In genomic region chr19:14091885-14092462, GRCh38 we compare ENCODE assay signal across 7 cellular contexts. TPM values are rescaled to one million over a fixed set of nuclear protein-coding genes. Genes with fewer than 3 reads are reported as not detected.
DNase-seq lines count a peak whose midpoint lies in the region; FAIRE-seq and TF ChIP-seq lines count a peak whose summit lies in the region.
"Had no signal": no experiment of that assay in that cellular context is flagged by ENCODE, and none has a peak within 500 bp of the region (broad histone marks: within the 10 kb centered on the region; RNA-seq: fewer than 3 reads in every experiment).

No MANE protein-coding gene starts in this region.

- H3K9me3 ChIP-seq in HUES48 (ENCODE audit: control insufficient read depth, insufficient read depth, low read length) (no peaks in the 10 kb centered on the region), trophoblast cell (ENCODE audit: insufficient read depth, low read depth, low read length) (peaks cover 5% of the 10 kb centered on the region)

- H2AK5ac ChIP-seq in trophoblast cell (ENCODE audit: low read length): peak overlapping the region; percentile 87

- no peak for TF ChIP-seq POLR2A in GM12891 (IDR thresholded peaks at IDR 0.05; ENCODE audit: low read depth, low read length)

- no peak overlapping the region for H3K9ac ChIP-seq in HUES48 (ENCODE audit: low read depth, low read length)
- H3K9ac ChIP-seq in trophoblast cell (ENCODE audit: low read length): no peak overlapping the region

- H3K36me3 ChIP-seq in HUES48 (ENCODE audit: control insufficient read depth, insufficient read depth, low read length) (peaks cover 17% of the 10 kb centered on the region), trophoblast cell (ENCODE audit: control insufficient read depth in 1 of 2, insufficient read depth in 2 of 2, low read length in 2 of 2) (peaks cover 23 to 24% of the 10 kb centered on the region in 2 experiments)

- H3K4me3 ChIP-seq in HUES48 (ENCODE audit: low read depth, low read length): peak overlapping the region; percentile 83
- H3K4me3 ChIP-seq in trophoblast cell (ENCODE audit: low read depth, low read length): peak overlapping the region; percentile 5

- H3K27ac ChIP-seq in HUES48 (ENCODE audit: low read depth, low read length) (peak overlapping the region; percentile 81), cingulate gyrus (ENCODE audit: low read depth, low read length) (peak overlapping the region; percentile 79), trophoblast cell (ENCODE audit: low read depth, low read length) (no peak overlapping the region)

- no CpG with 5 or more reads among the region's 14 CpGs for WGBS in trophoblast cell (ENCODE audit: extremely low coverage, insufficient coverage, insufficient read length)

- no peak overlapping the region for H4K12ac ChIP-seq in trophoblast cell (ENCODE audit: low read depth, low read length)

- H3K79me2 ChIP-seq in trophoblast cell (ENCODE audit: control insufficient read depth, insufficient read depth, low read length, poor library complexity): peaks cover 8% of the 10 kb centered on the region

- peak overlapping the region; percentile 71 for H4K8ac ChIP-seq in trophoblast cell (ENCODE audit: low read depth, low read length)

- H3K4me2 ChIP-seq in trophoblast cell (ENCODE audit: low read length): peak overlapping the region; percentile 82

- DNase-seq in GM12891 (ENCODE audit: insufficient read length, low spot score) (peak; percentile 66), trophoblast cell (no peak), ureter (ENCODE audit: low spot score) (no peak), cortex of kidney (lab: John Stamatoyannopoulos, UW) (no peak)

- peak overlapping the region; percentile 27 for H2BK5ac ChIP-seq in trophoblast cell (ENCODE audit: low read depth, low read length, poor library complexity)

- peak overlapping the region; percentile 72 for H3K18ac ChIP-seq in trophoblast cell (ENCODE audit: low read length)

- H3K79me1 ChIP-seq in trophoblast cell (ENCODE audit: low read length): peaks cover 11% of the 10 kb centered on the region

- peak overlapping the region; percentile 37 for H3K4ac ChIP-seq in trophoblast cell (ENCODE audit: low read depth, low read length)

- H3K23ac ChIP-seq in trophoblast cell (ENCODE audit: low read length): no peak overlapping the region

- H2AFZ ChIP-seq in trophoblast cell (ENCODE audit: insufficient read depth, low read length, poor library complexity): peak overlapping the region; percentile 30

- peak overlapping the region; percentile 36 for H3K14ac ChIP-seq in trophoblast cell (ENCODE audit: low read length)

- H4K91ac ChIP-seq in trophoblast cell (ENCODE audit: low read depth, low read length): peak overlapping the region; percentile 51

- H3K27me3 ChIP-seq in HUES48 (ENCODE audit: control insufficient read depth, insufficient read depth, low read length) (peaks cover 11% of the 10 kb centered on the region), trophoblast cell (ENCODE audit: insufficient read depth, low read length) (no peaks in the 10 kb centered on the region)

- no peak for FAIRE-seq in GM12891 (lab: Jason Lieb, UNC)

- H2BK12ac ChIP-seq in trophoblast cell (ENCODE audit: low read length): no peak overlapping the region

- H2BK120ac ChIP-seq in trophoblast cell (ENCODE audit: insufficient read depth, low read length, poor library complexity): peak overlapping the region; percentile 57

- H3K4me1 ChIP-seq in HUES48 (ENCODE audit: control insufficient read depth, insufficient read depth, low read length) (peaks cover 4% of the 10 kb centered on the region; the same call in 1 of the 2 replicates), trophoblast cell (ENCODE audit: control insufficient read depth in 1 of 2, insufficient read depth in 2 of 2, low read length in 2 of 2) (peaks cover 6 to 7% of the 10 kb centered on the region in 2 experiments)

TF ChIP-seq in GM12891, 5 proteins besides CTCF, POLR2A, EP300 and RAD21:
- TF ChIP-seq POU2F2 (IDR thresholded peaks at IDR 0.05; ENCODE audit: low read depth, low read length): 0 out of 2 replicates have a peak, but pooled peaks have one; percentile 10
- TF ChIP-seq SPI1 (IDR thresholded peaks at IDR 0.05; ENCODE audit: low read depth, low read length): no peak

RNA-seq across cellular contexts. Expression of gene SAMD1, which starts 1.4 kb away (rescaled TPM):
- polyA plus RNA-seq in GM12891 (2012; ENCODE audit: low read depth, missing spikeins): 20.3 TPM
- 68.4 and 68.7 TPM in 2 replicates for polyA plus RNA-seq in trophoblast cell (2013)
- 24.3 TPM for total RNA-seq in ureter

RNA-seq across cellular contexts. Expression of gene C19orf67, which starts 6.4 kb away (rescaled TPM):
- polyA plus RNA-seq in GM12891 (2012; ENCODE audit: low read depth, missing spikeins): 0.06 TPM
- 0.19 TPM in 1 of 2 replicates, not detected in the other for polyA plus RNA-seq in trophoblast cell (2013)
- total RNA-seq in ureter: not detected

RNA-seq across cellular contexts. Expression of gene MISP3, which starts 19.4 kb away (rescaled TPM):
- 0.54 TPM for polyA plus RNA-seq in GM12891 (2012; ENCODE audit: low read depth, missing spikeins)
- polyA plus RNA-seq in trophoblast cell (2013): 10.5 and 10.9 TPM in 2 replicates
- total RNA-seq in ureter: 4.3 TPM

RNA-seq across cellular contexts. Expression of gene PRKACA, which starts 25.6 kb away (rescaled TPM):
- polyA plus RNA-seq in GM12891 (2012; ENCODE audit: low read depth, missing spikeins): 26.6 TPM
- polyA plus RNA-seq in trophoblast cell (2013): 55.0 and 56.5 TPM in 2 replicates
- 89.3 TPM for total RNA-seq in ureter

RNA-seq across cellular contexts. Expression of gene PALM3, which starts 30.1 kb away (rescaled TPM):
- polyA plus RNA-seq in GM12891 (2012; ENCODE audit: low read depth, missing spikeins): not detected
- polyA plus RNA-seq in trophoblast cell (2013): 1.2 and 1.4 TPM in 2 replicates
- 24.1 TPM for total RNA-seq in ureter
- total RNA-seq: T-helper 2 cell treated with Interferon-gamma antibody and Interleukin-4, amounts not matched to agents 100 ng/mL and 5 ng/mL, for 36 hours had no signal
